Comparison of ENCODE assay signal across 1 cellular context in the genomic region with DNA sequence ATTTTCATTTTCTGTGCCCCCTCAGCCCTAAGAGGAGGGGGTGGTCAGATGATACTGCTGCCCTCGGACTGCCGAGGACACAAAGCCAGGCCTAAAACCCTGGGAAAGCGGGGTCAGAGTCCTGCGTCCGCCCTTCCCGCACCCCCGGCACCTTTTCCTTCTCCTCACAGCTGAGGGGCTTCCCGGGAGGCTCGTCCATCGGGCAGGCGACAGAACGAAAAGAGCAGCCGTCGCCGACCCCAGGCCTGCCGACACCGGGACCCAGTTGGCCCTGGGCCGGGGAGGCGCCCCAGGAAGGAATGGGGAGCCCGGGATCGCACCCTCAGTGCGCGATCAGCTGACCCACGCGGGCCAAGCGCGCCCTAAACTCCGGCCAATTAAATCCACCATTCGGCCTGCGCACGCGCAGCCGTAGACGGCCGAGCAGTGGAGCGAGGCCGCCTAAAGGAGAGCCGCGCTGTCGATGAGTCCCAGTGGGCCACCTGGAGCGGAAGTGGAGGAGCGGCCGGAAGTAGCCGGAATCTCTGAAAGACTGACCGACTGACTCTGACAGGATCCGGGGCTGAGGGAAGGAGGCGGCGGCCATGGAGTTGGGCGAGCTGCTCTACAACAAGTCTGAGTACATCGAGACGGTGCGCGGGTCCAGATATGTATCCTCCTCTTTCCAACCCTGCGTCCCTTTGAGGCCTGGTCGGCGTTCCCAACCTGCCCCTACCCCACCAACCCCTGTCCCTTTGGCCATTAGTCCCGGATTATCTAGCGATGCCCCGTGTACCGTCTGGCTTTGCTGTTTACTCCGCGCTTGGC.
TF ChIP-seq lines count a peak whose summit lies in the region.

A gene (plus strand): TSS at position 508 of the 807 bp plus-strand sequence. CDS start 77 bp downstream, at position 585.
A gene (minus strand): TSS at position 352 of the 807 bp plus-strand sequence. CDS start 153 bp downstream, at position 199.

TF ChIP-seq in HepG2, 621 proteins besides CTCF, POLR2A, EP300 and RAD21 (continued from another document and continues in another):
- TF ChIP-seq, protein P1, sequence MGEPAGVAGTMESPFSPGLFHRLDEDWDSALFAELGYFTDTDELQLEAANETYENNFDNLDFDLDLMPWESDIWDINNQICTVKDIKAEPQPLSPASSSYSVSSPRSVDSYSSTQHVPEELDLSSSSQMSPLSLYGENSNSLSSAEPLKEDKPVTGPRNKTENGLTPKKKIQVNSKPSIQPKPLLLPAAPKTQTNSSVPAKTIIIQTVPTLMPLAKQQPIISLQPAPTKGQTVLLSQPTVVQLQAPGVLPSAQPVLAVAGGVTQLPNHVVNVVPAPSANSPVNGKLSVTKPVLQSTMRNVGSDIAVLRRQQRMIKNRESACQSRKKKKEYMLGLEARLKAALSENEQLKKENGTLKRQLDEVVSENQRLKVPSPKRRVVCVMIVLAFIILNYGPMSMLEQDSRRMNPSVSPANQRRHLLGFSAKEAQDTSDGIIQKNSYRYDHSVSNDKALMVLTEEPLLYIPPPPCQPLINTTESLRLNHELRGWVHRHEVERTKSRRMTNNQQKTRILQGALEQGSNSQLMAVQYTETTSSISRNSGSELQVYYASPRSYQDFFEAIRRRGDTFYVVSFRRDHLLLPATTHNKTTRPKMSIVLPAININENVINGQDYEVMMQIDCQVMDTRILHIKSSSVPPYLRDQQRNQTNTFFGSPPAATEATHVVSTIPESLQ (CRISPR knock-in tag; conservative IDR thresholded peaks at IDR 0.05): no peak
- TF ChIP-seq MAFK (conservative IDR thresholded peaks at IDR 0.05 in 1 of 2, IDR thresholded peaks at IDR 0.05 in 1 of 2; ENCODE audit: low read length in 2 of 2): peak; percentile 27 to 85; a peak in 3 of 4 replicates
- no peak; the same call in 1 of the 2 replicates for TF ChIP-seq RORA (CRISPR knock-in tag; IDR thresholded peaks at IDR 0.05)
- TF ChIP-seq ZFP62 (CRISPR knock-in tag; IDR thresholded peaks at IDR 0.05): no peak
- peak; percentile 38 for TF ChIP-seq HNF4G (IDR thresholded peaks at IDR 0.05; ENCODE audit: borderline replicate concordance, low read depth, low read length)
- TF ChIP-seq HNF4G (CRISPR knock-in tag; IDR thresholded peaks at IDR 0.05; ENCODE audit: borderline replicate concordance, low read depth): peak; percentile 77
- peak; percentile 98 for TF ChIP-seq ZNF782 (CRISPR knock-in tag; IDR thresholded peaks at IDR 0.05; ENCODE audit: borderline replicate concordance)
- peak; percentile 28 for TF ChIP-seq SKI (IDR thresholded peaks at IDR 0.05; ENCODE audit: partially characterized antibody)
- TF ChIP-seq FOXJ3 (CRISPR knock-in tag; IDR thresholded peaks at IDR 0.05; ENCODE audit: borderline replicate concordance): peak; percentile 84; the same call in 1 of the 2 replicates
- TF ChIP-seq, protein P2, sequence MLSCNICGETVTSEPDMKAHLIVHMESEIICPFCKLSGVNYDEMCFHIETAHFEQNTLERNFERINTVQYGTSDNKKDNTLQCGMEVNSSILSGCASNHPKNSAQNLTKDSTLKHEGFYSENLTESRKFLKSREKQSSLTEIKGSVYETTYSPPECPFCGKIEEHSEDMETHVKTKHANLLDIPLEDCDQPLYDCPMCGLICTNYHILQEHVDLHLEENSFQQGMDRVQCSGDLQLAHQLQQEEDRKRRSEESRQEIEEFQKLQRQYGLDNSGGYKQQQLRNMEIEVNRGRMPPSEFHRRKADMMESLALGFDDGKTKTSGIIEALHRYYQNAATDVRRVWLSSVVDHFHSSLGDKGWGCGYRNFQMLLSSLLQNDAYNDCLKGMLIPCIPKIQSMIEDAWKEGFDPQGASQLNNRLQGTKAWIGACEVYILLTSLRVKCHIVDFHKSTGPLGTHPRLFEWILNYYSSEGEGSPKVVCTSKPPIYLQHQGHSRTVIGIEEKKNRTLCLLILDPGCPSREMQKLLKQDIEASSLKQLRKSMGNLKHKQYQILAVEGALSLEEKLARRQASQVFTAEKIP (CRISPR knock-in tag; IDR thresholded peaks at IDR 0.05; ENCODE audit: borderline replicate concordance): no peak
- TF ChIP-seq ZNF570 (CRISPR knock-in tag; IDR thresholded peaks at IDR 0.05; ENCODE audit: borderline replicate concordance): peak; percentile 99; the same call in 1 of the 2 replicates
- TF ChIP-seq, protein P3, sequence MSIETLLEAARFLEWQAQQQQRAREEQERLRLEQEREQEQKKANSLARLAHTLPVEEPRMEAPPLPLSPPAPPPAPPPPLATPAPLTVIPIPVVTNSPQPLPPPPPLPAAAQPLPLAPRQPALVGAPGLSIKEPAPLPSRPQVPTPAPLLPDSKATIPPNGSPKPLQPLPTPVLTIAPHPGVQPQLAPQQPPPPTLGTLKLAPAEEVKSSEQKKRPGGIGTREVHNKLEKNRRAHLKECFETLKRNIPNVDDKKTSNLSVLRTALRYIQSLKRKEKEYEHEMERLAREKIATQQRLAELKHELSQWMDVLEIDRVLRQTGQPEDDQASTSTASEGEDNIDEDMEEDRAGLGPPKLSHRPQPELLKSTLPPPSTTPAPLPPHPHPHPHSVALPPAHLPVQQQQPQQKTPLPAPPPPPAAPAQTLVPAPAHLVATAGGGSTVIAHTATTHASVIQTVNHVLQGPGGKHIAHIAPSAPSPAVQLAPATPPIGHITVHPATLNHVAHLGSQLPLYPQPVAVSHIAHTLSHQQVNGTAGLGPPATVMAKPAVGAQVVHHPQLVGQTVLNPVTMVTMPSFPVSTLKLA (IDR thresholded peaks at IDR 0.05): peak; percentile 83
- TF ChIP-seq, protein P4, sequence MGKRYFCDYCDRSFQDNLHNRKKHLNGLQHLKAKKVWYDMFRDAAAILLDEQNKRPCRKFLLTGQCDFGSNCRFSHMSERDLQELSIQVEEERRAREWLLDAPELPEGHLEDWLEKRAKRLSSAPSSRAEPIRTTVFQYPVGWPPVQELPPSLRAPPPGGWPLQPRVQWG (CRISPR knock-in tag; IDR thresholded peaks at IDR 0.05; ENCODE audit: borderline replicate concordance, low read depth): no peak
- TF ChIP-seq, protein P5, sequence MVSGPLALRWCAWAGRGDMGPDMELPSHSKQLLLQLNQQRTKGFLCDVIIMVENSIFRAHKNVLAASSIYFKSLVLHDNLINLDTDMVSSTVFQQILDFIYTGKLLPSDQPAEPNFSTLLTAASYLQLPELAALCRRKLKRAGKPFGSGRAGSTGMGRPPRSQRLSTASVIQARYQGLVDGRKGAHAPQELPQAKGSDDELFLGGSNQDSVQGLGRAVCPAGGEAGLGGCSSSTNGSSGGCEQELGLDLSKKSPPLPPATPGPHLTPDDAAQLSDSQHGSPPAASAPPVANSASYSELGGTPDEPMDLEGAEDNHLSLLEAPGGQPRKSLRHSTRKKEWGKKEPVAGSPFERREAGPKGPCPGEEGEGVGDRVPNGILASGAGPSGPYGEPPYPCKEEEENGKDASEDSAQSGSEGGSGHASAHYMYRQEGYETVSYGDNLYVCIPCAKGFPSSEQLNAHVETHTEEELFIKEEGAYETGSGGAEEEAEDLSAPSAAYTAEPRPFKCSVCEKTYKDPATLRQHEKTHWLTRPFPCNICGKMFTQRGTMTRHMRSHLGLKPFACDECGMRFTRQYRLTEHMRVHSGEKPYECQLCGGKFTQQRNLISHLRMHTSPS (CRISPR knock-in tag; IDR thresholded peaks at IDR 0.05; ENCODE audit: low read depth): 0 out of 2 replicates have a peak, but pooled peaks have one; percentile 27
- peak; percentile 98 for TF ChIP-seq BRCA1 (CRISPR knock-in tag; IDR thresholded peaks at IDR 0.05)
- TF ChIP-seq, protein P6, sequence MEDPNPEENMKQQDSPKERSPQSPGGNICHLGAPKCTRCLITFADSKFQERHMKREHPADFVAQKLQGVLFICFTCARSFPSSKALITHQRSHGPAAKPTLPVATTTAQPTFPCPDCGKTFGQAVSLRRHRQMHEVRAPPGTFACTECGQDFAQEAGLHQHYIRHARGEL (CRISPR knock-in tag; IDR thresholded peaks at IDR 0.05): peak; percentile 95; the same call in 1 of the 2 replicates
- TF ChIP-seq, protein P7, sequence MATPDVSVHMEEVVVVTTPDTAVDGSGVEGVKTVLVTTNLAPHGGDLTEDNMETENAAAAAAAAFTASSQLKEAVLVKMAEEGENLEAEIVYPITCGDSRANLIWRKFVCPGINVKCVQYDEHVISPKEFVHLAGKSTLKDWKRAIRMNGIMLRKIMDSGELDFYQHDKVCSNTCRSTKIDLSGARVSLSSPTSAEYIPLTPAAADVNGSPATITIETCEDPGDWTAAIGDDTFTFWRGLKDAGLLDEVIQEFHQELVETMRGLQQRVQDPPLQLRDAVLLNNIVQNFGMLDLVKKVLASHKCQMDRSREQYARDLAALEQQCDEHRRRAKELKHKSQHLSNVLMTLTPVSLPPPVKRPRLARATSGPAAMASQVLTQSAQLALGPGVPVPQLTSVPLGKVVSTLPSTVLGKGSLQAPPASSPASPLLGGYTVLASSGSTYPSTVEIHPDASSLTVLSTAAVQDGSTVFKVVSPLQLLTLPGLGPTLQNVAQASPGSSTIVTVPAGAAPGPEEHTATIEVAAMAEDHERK (CRISPR knock-in tag; IDR thresholded peaks at IDR 0.05; ENCODE audit: low read depth): peak; percentile 87
- peak; percentile 31; the same call in 1 of the 2 replicates for TF ChIP-seq TOE1 (CRISPR knock-in tag; IDR thresholded peaks at IDR 0.05)
- TF ChIP-seq RFX3 (CRISPR knock-in tag; IDR thresholded peaks at IDR 0.05): no peak
- TF ChIP-seq, protein P8, sequence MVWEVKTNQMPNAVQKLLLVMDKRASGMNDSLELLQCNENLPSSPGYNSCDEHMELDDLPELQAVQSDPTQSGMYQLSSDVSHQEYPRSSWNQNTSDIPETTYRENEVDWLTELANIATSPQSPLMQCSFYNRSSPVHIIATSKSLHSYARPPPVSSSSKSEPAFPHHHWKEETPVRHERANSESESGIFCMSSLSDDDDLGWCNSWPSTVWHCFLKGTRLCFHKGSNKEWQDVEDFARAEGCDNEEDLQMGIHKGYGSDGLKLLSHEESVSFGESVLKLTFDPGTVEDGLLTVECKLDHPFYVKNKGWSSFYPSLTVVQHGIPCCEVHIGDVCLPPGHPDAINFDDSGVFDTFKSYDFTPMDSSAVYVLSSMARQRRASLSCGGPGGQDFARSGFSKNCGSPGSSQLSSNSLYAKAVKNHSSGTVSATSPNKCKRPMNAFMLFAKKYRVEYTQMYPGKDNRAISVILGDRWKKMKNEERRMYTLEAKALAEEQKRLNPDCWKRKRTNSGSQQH (CRISPR knock-in tag; IDR thresholded peaks at IDR 0.05; ENCODE audit: low read depth): peak; percentile 98
- TF ChIP-seq MBNL3 (CRISPR knock-in tag; conservative IDR thresholded peaks at IDR 0.05): no peak
- no peak; the same call in 1 of the 2 replicates for TF ChIP-seq ZNF546 (CRISPR knock-in tag; conservative IDR thresholded peaks at IDR 0.05)
- TF ChIP-seq IRX3 (CRISPR knock-in tag; IDR thresholded peaks at IDR 0.05; ENCODE audit: borderline replicate concordance, low read depth): peak; percentile 97
- TF ChIP-seq ZNF607 (CRISPR knock-in tag; IDR thresholded peaks at IDR 0.05; ENCODE audit: borderline replicate concordance): peak; percentile 99
- TF ChIP-seq ZNF841 (CRISPR knock-in tag; IDR thresholded peaks at IDR 0.05; ENCODE audit: borderline replicate concordance): 0 out of 2 replicates have a peak, but pooled peaks have one; percentile 21
- TF ChIP-seq ERF (CRISPR knock-in tag; IDR thresholded peaks at IDR 0.05): peak; percentile 96
- TF ChIP-seq EZH2 (conservative IDR thresholded peaks at IDR 0.05; ENCODE audit: low read depth, low read length): no peak
- no peak for TF ChIP-seq ZNF326 (CRISPR knock-in tag; IDR thresholded peaks at IDR 0.05; ENCODE audit: borderline replicate concordance)
- TF ChIP-seq, protein P9, sequence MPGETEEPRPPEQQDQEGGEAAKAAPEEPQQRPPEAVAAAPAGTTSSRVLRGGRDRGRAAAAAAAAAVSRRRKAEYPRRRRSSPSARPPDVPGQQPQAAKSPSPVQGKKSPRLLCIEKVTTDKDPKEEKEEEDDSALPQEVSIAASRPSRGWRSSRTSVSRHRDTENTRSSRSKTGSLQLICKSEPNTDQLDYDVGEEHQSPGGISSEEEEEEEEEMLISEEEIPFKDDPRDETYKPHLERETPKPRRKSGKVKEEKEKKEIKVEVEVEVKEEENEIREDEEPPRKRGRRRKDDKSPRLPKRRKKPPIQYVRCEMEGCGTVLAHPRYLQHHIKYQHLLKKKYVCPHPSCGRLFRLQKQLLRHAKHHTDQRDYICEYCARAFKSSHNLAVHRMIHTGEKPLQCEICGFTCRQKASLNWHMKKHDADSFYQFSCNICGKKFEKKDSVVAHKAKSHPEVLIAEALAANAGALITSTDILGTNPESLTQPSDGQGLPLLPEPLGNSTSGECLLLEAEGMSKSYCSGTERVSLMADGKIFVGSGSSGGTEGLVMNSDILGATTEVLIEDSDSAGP (CRISPR knock-in tag; IDR thresholded peaks at IDR 0.05; ENCODE audit: borderline replicate concordance): peak; percentile 97
- peak; percentile 95; the same call in 1 of the 2 replicates for TF ChIP-seq ZNF354B (CRISPR knock-in tag; IDR thresholded peaks at IDR 0.05)
- peak; percentile 97 for TF ChIP-seq ZNF761 (CRISPR knock-in tag; conservative IDR thresholded peaks at IDR 0.05)
- no peak for TF ChIP-seq HNRNPH1 (optimal IDR thresholded peaks at IDR 0.05; ENCODE audit: low read depth, low read length)
- TF ChIP-seq NONO (IDR thresholded peaks at IDR 0.05): no peak
- peak; percentile 98 for TF ChIP-seq NONO (CRISPR knock-in tag; conservative IDR thresholded peaks at IDR 0.05)
- peak; percentile 87; the same call in 1 of the 2 replicates for TF ChIP-seq SALL2 (CRISPR knock-in tag; IDR thresholded peaks at IDR 0.05)
- no peak for TF ChIP-seq ZNF577 (CRISPR knock-in tag; IDR thresholded peaks at IDR 0.05; ENCODE audit: borderline replicate concordance, low read depth)
- TF ChIP-seq, protein P10, sequence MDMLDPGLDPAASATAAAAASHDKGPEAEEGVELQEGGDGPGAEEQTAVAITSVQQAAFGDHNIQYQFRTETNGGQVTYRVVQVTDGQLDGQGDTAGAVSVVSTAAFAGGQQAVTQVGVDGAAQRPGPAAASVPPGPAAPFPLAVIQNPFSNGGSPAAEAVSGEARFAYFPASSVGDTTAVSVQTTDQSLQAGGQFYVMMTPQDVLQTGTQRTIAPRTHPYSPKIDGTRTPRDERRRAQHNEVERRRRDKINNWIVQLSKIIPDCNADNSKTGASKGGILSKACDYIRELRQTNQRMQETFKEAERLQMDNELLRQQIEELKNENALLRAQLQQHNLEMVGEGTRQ (IDR thresholded peaks at IDR 0.05; ENCODE audit: low read depth, low read length): peak; percentile 69
- TF ChIP-seq, protein P10 (CRISPR knock-in tag; IDR thresholded peaks at IDR 0.05; ENCODE audit: borderline replicate concordance): peak; percentile 96; the same call in 1 of the 2 replicates
- no peak for TF ChIP-seq ZNF720 (CRISPR knock-in tag; IDR thresholded peaks at IDR 0.05)
- TF ChIP-seq, protein P11, sequence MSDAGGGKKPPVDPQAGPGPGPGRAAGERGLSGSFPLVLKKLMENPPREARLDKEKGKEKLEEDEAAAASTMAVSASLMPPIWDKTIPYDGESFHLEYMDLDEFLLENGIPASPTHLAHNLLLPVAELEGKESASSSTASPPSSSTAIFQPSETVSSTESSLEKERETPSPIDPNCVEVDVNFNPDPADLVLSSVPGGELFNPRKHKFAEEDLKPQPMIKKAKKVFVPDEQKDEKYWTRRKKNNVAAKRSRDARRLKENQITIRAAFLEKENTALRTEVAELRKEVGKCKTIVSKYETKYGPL (CRISPR knock-in tag; IDR thresholded peaks at IDR 0.05): peak; percentile 58; the same call in 1 of the 2 replicates
- peak; percentile 97 for TF ChIP-seq IRF2 (CRISPR knock-in tag; IDR thresholded peaks at IDR 0.05)
- peak; percentile 93; the same call in 1 of the 2 replicates for TF ChIP-seq ZNF773 (CRISPR knock-in tag; IDR thresholded peaks at IDR 0.05; ENCODE audit: borderline replicate concordance)
- TF ChIP-seq ZNF644 (CRISPR knock-in tag; IDR thresholded peaks at IDR 0.05; ENCODE audit: low read depth): peak; percentile 10; the same call in 1 of the 2 replicates
